Comparison of ENCODE assay signal across 1 cellular context in genomic region chr19:45445139-45445538, GRCh38.
TF ChIP-seq lines count a peak whose summit lies in the region.

No MANE protein-coding gene starts in this region.

TF ChIP-seq in H1, 55 proteins besides CTCF, POLR2A, EP300 and RAD21:
- TF ChIP-seq BRCA1 (IDR thresholded peaks at IDR 0.05; ENCODE audit: low read depth, low read length) (no peak), TCF12 (IDR thresholded peaks at IDR 0.05; ENCODE audit: low read depth, low read length) (no peak), SP4 (IDR thresholded peaks at IDR 0.05; ENCODE audit: low read length) (no peak), KDM1A (IDR thresholded peaks at IDR 0.05; ENCODE audit: borderline replicate concordance, low read length) (no peak), RFX5 (IDR thresholded peaks at IDR 0.05; ENCODE audit: borderline replicate concordance, low read depth, low read length) (no peak), CHD7 (IDR thresholded peaks at IDR 0.05; ENCODE audit: insufficient replicate concordance, low read length) (no peak), HDAC6 (IDR thresholded peaks at IDR 0.05; ENCODE audit: low read depth, low read length) (no peak), HDAC2 (IDR thresholded peaks at IDR 0.05; ENCODE audit: borderline replicate concordance in 1 of 2, low read depth in 2 of 2, low read length in 2 of 2) (no peak), TBP (IDR thresholded peaks at IDR 0.05; ENCODE audit: low read depth, low read length) (no peak), GTF2F1 (IDR thresholded peaks at IDR 0.05; ENCODE audit: borderline replicate concordance, low read depth, low read length) (no peak), EZH2 (IDR thresholded peaks at IDR 0.05; ENCODE audit: low read depth, low read length, severe bottlenecking) (no peak), SP2 (IDR thresholded peaks at IDR 0.05; ENCODE audit: low read length) (no peak), SAP30 (IDR thresholded peaks at IDR 0.05; ENCODE audit: insufficient read depth, insufficient replicate concordance, low read length) (no peak)
TF ChIP-seq in H1: peak in this region for 0.
